1 cellular context compared by ENCODE assay signal in the genomic region with DNA sequence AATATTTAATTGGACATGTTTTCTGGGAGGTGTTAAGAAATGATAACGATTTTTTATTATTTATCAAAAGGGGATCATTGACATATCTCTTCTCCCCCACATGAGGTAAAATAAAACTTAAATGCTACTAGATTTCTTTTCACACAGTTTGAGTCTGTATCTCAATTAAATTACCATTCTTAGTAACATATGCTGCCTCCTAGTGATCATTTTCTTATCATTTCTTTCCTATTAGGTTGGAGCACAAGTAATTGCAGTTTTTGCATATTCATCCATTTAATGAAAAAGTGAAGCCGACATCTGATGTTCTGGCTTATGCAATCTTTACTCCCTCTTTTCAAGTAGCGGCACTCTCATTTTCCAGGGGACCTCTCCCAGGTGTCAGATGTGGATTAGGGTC.
TF ChIP-seq lines count a peak whose summit lies in the region.

No MANE protein-coding gene starts in this region.

TF ChIP-seq in HCT116, 20 proteins besides CTCF, POLR2A, EP300 and RAD21:
- TF ChIP-seq ZFX (IDR thresholded peaks at IDR 0.05) (no peak), CBX3 (IDR thresholded peaks at IDR 0.05; ENCODE audit: low read depth) (no peak), SRF (IDR thresholded peaks at IDR 0.05; ENCODE audit: low read depth) (no peak), ELF1 (IDR thresholded peaks at IDR 0.05; ENCODE audit: borderline replicate concordance, low read depth) (no peak), SIN3A (IDR thresholded peaks at IDR 0.05; ENCODE audit: low read depth) (no peak)
